ENCODE assay signal across 27 cellular contexts in genomic region chr1:188050250-188050649, GRCh38.
"Had no signal": no experiment of that assay in that cellular context is flagged by ENCODE, and none has a peak within 500 bp of the region (broad histone marks: within the 10 kb centered on the region; RNA-seq: fewer than 3 reads in every experiment).

No MANE protein-coding gene starts in this region.

- H3K4me2 ChIP-seq: neural progenitor cell had no signal

- H3K4me3 ChIP-seq: left lung, lung, neural progenitor cell, right atrium auricular region, right lobe of liver, stomach, testis, thyroid gland, transverse colon, upper lobe of left lung had no signal

- H3K27me3 ChIP-seq: left lung, neural progenitor cell, neutrophil, right atrium auricular region, right lobe of liver, stomach, testis, thyroid gland, transverse colon, upper lobe of left lung had no signal

- H2AFZ ChIP-seq: neural progenitor cell had no signal

- H3K4me1 ChIP-seq: left lung, neural progenitor cell, right atrium auricular region, right lobe of liver, stomach, testis, thyroid gland, transverse colon, upper lobe of left lung had no signal

- FAIRE-seq: islet of Langerhans had no signal

- H3K9me3 ChIP-seq: left lung, neutrophil, right atrium auricular region, right lobe of liver, stomach, testis, thyroid gland, transverse colon, upper lobe of left lung had no signal

- H3K27ac ChIP-seq: left lung, neural progenitor cell, neutrophil, right atrium auricular region, right lobe of liver, stomach, testis, thyroid gland, transverse colon, upper lobe of left lung had no signal

- DNase-seq: hippocampal formation; immature natural killer cell; kidney; left colon; left lung; mesendoderm; naive B cell; natural killer cell; nephron progenitor cell; occipital lobe; right lobe of liver; stimulated activated CD4-positive, alpha-beta T cell treated with anti-CD3 and anti-CD28 coated beads, Interleukin-12 subunit alpha, Interleukin-12 subunit beta, amount 100 ng/mL, for 4 hours; stimulated activated CD4-positive, alpha-beta T cell treated with anti-CD3 and anti-CD28 coated beads, Interleukin-15, amount 100 ng/mL, for 24 hours; stimulated activated CD4-positive, alpha-beta T cell treated with anti-CD3 and anti-CD28 coated beads, Interleukin-2, amount 100 ng/mL, for 24 hours; stimulated activated CD4-positive, alpha-beta T cell treated with anti-CD3 and anti-CD28 coated beads, Interleukin-4, amount 100 ng/mL, for 1 hour; stimulated activated naive B cell treated with anti-CD40 and anti-IgM and Interleukin-4, amounts not matched to agents 10 μg/mL and 1 μg/mL and 100 μg/mL, for 72 hours; stimulated activated naive CD8-positive, alpha-beta T cell treated with anti-CD3 and anti-CD28 coated beads, Interleukin-15, Interleukin-2, amounts not matched to agents 100 U/mL and 50 U/mL, for 24 hours; stomach; testis; thyroid gland; transverse colon; upper lobe of left lung had no signal

- H3K36me3 ChIP-seq: left lung, neural progenitor cell, neutrophil, right atrium auricular region, right lobe of liver, stomach, thyroid gland, transverse colon, upper lobe of left lung had no signal

- ATAC-seq: left colon; left lung; natural killer cell; right lobe of liver; stimulated activated naive B cell treated with anti-CD40 and anti-IgM and Interleukin-4, amounts not matched to agents 10 μg/mL and 1 μg/mL and 100 μg/mL, for 72 hours; stimulated activated naive CD8-positive, alpha-beta T cell treated with anti-CD3 and anti-CD28 coated beads, Interleukin-15, Interleukin-2, amounts not matched to agents 100 U/mL and 50 U/mL, for 24 hours had no signal

- H3K9ac ChIP-seq: neural progenitor cell had no signal
